In the genomic region with DNA sequence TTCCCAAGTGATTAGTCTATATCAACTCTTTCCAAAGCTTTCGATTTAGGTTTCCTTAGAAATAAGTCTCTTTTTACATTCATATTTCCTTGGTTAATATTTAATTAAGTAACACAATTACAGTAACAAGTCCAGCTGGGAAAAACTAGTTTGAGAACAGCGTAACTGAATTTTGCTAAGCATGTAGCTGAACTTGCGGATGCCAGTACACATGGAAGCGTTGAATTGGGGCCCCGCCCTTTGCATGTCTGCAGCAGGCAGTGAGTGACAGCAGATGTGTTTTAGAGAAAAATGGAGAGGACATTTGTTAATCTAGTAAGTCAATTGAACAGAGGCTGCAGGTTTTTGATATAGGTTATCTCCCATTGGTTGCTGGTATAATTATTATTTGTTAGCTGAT, we compare ENCODE assay signal across 25 cellular contexts.
"Had no signal": no experiment of that assay in that cellular context is flagged by ENCODE, and none has a peak within 500 bp of the region (broad histone marks: within the 10 kb centered on the region; RNA-seq: fewer than 3 reads in every experiment).

No MANE protein-coding gene starts in this region.

- H3K27ac ChIP-seq: gastrocnemius medialis, left ventricle myocardium inferior, lower lobe of right lung, parathyroid adenoma, prostate gland, right lobe of liver, spleen, tibial artery, upper lobe of left lung, uterus had no signal

- H3K4me3 Mint-ChIP-seq: dendritic cell treated with granulocyte-macrophage colony-stimulating factor and Interleukin-4, amounts not matched to agents 40 ng/mL and 50 ng/mL, for 4 days; memory B cell; mesothelial cell of epicardium; nephron; stimulated activated memory B cell treated with anti-CD40 and anti-IgM and Interleukin-4, amounts not matched to agents 10 μg/mL and 1 μg/mL and 100 μg/mL, for 72 hours; stimulated activated naive CD8-positive, alpha-beta T cell treated with anti-CD3 and anti-CD28 coated beads, Interleukin-15, Interleukin-2, amounts not matched to agents 100 ng/mL and 50 ng/mL, for 24 hours had no signal

- ATAC-seq: esophagus mucosa; gastrocnemius medialis; lower lobe of right lung; right lobe of liver; stimulated activated memory B cell treated with anti-CD40 and anti-IgM and Interleukin-4, amounts not matched to agents 10 μg/mL and 1 μg/mL and 100 μg/mL, for 72 hours had no signal

- H3K36me3 ChIP-seq: gastrocnemius medialis, left ventricle myocardium inferior, lower lobe of right lung, prostate gland, right lobe of liver, tibial artery, upper lobe of left lung, uterus had no signal

- H3K36me3 Mint-ChIP-seq: mesothelial cell of epicardium had no signal

- H3K27me3 ChIP-seq: gastrocnemius medialis, right lobe of liver, spleen, tibial artery, upper lobe of left lung, uterus had no signal

- H3K9me3 Mint-ChIP-seq: dendritic cell treated with granulocyte-macrophage colony-stimulating factor and Interleukin-4, amounts not matched to agents 40 ng/mL and 50 ng/mL, for 4 days; memory B cell; mesothelial cell of epicardium; nephron; stimulated activated memory B cell treated with anti-CD40 and anti-IgM and Interleukin-4, amounts not matched to agents 10 μg/mL and 1 μg/mL and 100 μg/mL, for 72 hours; stimulated activated naive CD8-positive, alpha-beta T cell treated with anti-CD3 and anti-CD28 coated beads, Interleukin-15, Interleukin-2, amounts not matched to agents 100 ng/mL and 50 ng/mL, for 24 hours had no signal

- H3K27me3 Mint-ChIP-seq: dendritic cell treated with granulocyte-macrophage colony-stimulating factor and Interleukin-4, amounts not matched to agents 40 ng/mL and 50 ng/mL, for 4 days; memory B cell; stimulated activated memory B cell treated with anti-CD40 and anti-IgM and Interleukin-4, amounts not matched to agents 10 μg/mL and 1 μg/mL and 100 μg/mL, for 72 hours; stimulated activated naive CD8-positive, alpha-beta T cell treated with anti-CD3 and anti-CD28 coated beads, Interleukin-15, Interleukin-2, amounts not matched to agents 100 ng/mL and 50 ng/mL, for 24 hours had no signal

- H3K9ac ChIP-seq: parathyroid adenoma had no signal

- DNase-seq: effector CD4-positive, alpha-beta T cell; gastrocnemius medialis; glutamatergic neuron; islet precursor cell; left ventricle myocardium inferior; lower lobe of right lung; occipital lobe; retina; right lobe of liver; spleen; stimulated activated CD4-positive, alpha-beta T cell treated with anti-CD3 and anti-CD28 coated beads, Interleukin-15, amount 100 ng/mL, for 24 hours; stimulated activated CD4-positive, alpha-beta T cell treated with anti-CD3 and anti-CD28 coated beads, Interleukin-1b, Interleukin-23, amount 100 ng/mL, for 48 hours; stimulated activated CD4-positive, alpha-beta T cell treated with anti-CD3 and anti-CD28 coated beads, Interleukin-4, amount 100 ng/mL, for 24 hours; tibial artery; upper lobe of left lung; uterus had no signal

- H3K4me3 ChIP-seq: gastrocnemius medialis, left ventricle myocardium inferior, lower lobe of right lung, prostate gland, right lobe of liver, spleen, tibial artery, upper lobe of left lung, uterus had no signal

- H3K9me3 ChIP-seq: gastrocnemius medialis, left ventricle myocardium inferior, lower lobe of right lung, prostate gland, right lobe of liver, spleen, tibial artery, upper lobe of left lung, uterus had no signal

- H3K27ac Mint-ChIP-seq: dendritic cell treated with granulocyte-macrophage colony-stimulating factor and Interleukin-4, amounts not matched to agents 40 ng/mL and 50 ng/mL, for 4 days; mesothelial cell of epicardium; nephron; stimulated activated memory B cell treated with anti-CD40 and anti-IgM and Interleukin-4, amounts not matched to agents 10 μg/mL and 1 μg/mL and 100 μg/mL, for 72 hours; stimulated activated naive CD8-positive, alpha-beta T cell treated with anti-CD3 and anti-CD28 coated beads, Interleukin-15, Interleukin-2, amounts not matched to agents 100 ng/mL and 50 ng/mL, for 24 hours had no signal

- H2AFZ ChIP-seq: parathyroid adenoma had no signal

- H3K4me1 ChIP-seq: gastrocnemius medialis, lower lobe of right lung, prostate gland, uterus had no signal
